ENCODE assay signal across 8 cellular contexts in genomic region chr18:50401888-50402287, GRCh38. TPM values are rescaled to one million over a fixed set of nuclear protein-coding genes. Genes with fewer than 3 reads are reported as not detected.
DNase-seq lines count a peak whose midpoint lies in the region; ATAC-seq lines count a peak whose summit lies in the region.

No MANE protein-coding gene starts in this region.

- ATAC-seq in HG02759 (IDR thresholded peaks at IDR 0.05; ENCODE audit: unreplicated experiment), result no peak
- no peak for ATAC-seq in HG03432 (IDR thresholded peaks at IDR 0.05; ENCODE audit: unreplicated experiment)
- no peak for ATAC-seq in GM19397 (IDR thresholded peaks at IDR 0.05; ENCODE audit: unreplicated experiment)
- no peak for ATAC-seq in GM21360 (IDR thresholded peaks at IDR 0.05; ENCODE audit: unreplicated experiment)

- DNase-seq in AG08395 (ENCODE audit: low spot score) (peak; percentile 32), HT-29 (ENCODE audit: low spot score) (peak; percentile 65), T follicular helper cell (ENCODE audit: low read depth) (peak; percentile 2), iris pigment epithelial cell (ENCODE audit: low read depth) (peak; percentile 31)

RNA-seq across cellular contexts. Expression of gene SKA1, which starts 27.0 kb away (rescaled TPM):
- 7.7 and 9.4 TPM in 2 replicates for total RNA-seq in HT-29 (2014; rRNA removed; shearing (Covaris generic))

Comparison
In these comparisons a context has a peak if more than half of its experiments do, and no peak if none do; other contexts are left out.
1. DNase-seq: peak in every context shown above with its lines; median percentile 65 in HT-29; 32 in AG08395; 31 in iris pigment epithelial cell; 2 in T follicular helper cell.